8 cellular contexts compared by ENCODE assay signal in the genomic region with DNA sequence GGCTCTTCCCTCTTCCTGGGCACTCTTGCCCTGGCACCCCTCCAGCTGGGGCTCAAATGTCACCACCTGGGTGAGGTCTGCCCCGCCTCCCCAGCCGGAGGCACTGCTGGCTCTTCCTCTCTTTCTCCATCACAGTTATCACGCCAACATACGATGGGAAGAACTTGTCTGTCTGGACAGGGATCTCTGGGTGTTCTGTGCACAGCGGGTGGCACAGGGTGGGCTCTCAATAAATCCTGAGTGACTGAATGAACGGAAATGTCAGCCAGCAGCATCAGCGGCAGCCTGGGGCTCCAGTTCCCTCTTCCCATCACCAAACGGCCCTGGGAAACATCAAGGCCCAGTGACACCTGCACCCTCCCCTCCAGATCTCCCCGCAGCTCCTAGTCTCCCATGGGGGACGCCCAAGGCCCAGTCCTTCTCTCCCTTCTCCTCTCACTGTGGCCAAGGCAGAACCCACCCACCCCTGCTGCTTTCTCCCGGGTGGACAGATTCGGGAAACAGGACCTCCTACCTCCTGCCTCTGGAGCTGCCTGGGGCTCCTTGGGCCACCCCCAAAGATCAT. TPM values are rescaled to one million over a fixed set of nuclear protein-coding genes. Genes with fewer than 3 reads are reported as not detected.
A peak's percentile ranks its signal among the peaks of the same experiment; 100 is the strongest.
DNase-seq lines count a peak whose midpoint lies in the region; ATAC-seq and TF ChIP-seq lines count a peak whose summit lies in the region.

No MANE protein-coding gene starts in this region.

- TF ChIP-seq POLR2A in spleen (IDR thresholded peaks at IDR 0.05), result no peak

- H3K27ac ChIP-seq in SK-N-SH (ENCODE audit: low read depth in 2 of 2, low read length in 1 of 2), result peak overlapping the region; percentile 98 to 99
- peak overlapping the region; percentile 84 to 98 (median 98) for H3K27ac ChIP-seq in spleen

- H2AFZ ChIP-seq in SK-N-SH (ENCODE audit: low read depth), result peak overlapping the region; percentile 55

- no peaks in the 10 kb centered on the region for H3K9me2 ChIP-seq in SK-N-SH

- peaks cover 31% of the 10 kb centered on the region for H3F3A ChIP-seq in SK-N-SH (replicated peaks; ENCODE audit: insufficient read depth)

- H3K27me3 ChIP-seq in SK-N-SH (ENCODE audit: insufficient read depth) (no peaks in the 10 kb centered on the region), spleen (replicated peaks in 1 of 7) (no peaks in the 10 kb centered on the region)

- no peak for TF ChIP-seq CTCF in SK-N-SH (IDR thresholded peaks at IDR 0.05)
- no peak for TF ChIP-seq CTCF in fibroblast of villous mesenchyme (IDR thresholded peaks at IDR 0.05; ENCODE audit: insufficient read depth, low read depth, low read length)
- TF ChIP-seq CTCF in spleen (IDR thresholded peaks at IDR 0.05 in 8 of 11, conservative IDR thresholded peaks at IDR 0.05 in 3 of 11), result no peak

- peaks cover 32 to 46% of the 10 kb centered on the region in 2 experiments; a peak in 3 of 4 replicates for H3K4me1 ChIP-seq in SK-N-SH (ENCODE audit: control insufficient read depth in 1 of 2, insufficient read depth in 2 of 2, low read depth in 1 of 2, low read length in 1 of 2)
- peaks cover 52 to 98% (median 81%) of the 10 kb centered on the region in 6 donors for H3K4me1 ChIP-seq in spleen

- TF ChIP-seq EP300 in SK-N-SH (IDR thresholded peaks at IDR 0.05; ENCODE audit: borderline replicate concordance in 1 of 2, low read depth in 1 of 2, low read length in 1 of 2), result no peak

- H3K4me3 ChIP-seq in SK-N-SH (ENCODE audit: low read depth in 2 of 2, low read length in 1 of 2), result peak overlapping the region; percentile 44 to 61
- H3K4me3 ChIP-seq in fibroblast of villous mesenchyme (ENCODE audit: low read depth, low read length), result peak overlapping the region; percentile 48
- H3K4me3 ChIP-seq in spleen, result peak overlapping the region in 7 of 8 donors; percentile 43 to 69 (median 48)

- H3K4me2 ChIP-seq in SK-N-SH, result peak overlapping the region; percentile 90

- 10% methylated on average over 11 of the region's 12 CpGs for WGBS in SK-N-SH (ENCODE audit: low lambda C conversion rate)
- 17 to 25% (median 19%) methylated on average over 11 to 12 of the region's 12 CpGs for WGBS in spleen, 5 donors

- intact Hi-C loops in spleen (cut with DNase I; ENCODE audit: low total_unique reads), result no loop called here

- no peaks in the 10 kb centered on the region for H3K36me3 ChIP-seq in SK-N-SH (replicated peaks in 1 of 2; ENCODE audit: control insufficient read depth in 1 of 2, insufficient read depth in 2 of 2, low read length in 1 of 2)
- peaks cover 0 to 17% (median 0%) of the 10 kb centered on the region in 6 donors for H3K36me3 ChIP-seq in spleen

- ATAC-seq in GM18517 (IDR thresholded peaks at IDR 0.05; ENCODE audit: unreplicated experiment), result no peak

- TF ChIP-seq RAD21 in SK-N-SH (IDR thresholded peaks at IDR 0.05; ENCODE audit: low read length), result no peak

- CTCF ChIA-PET in SK-N-SH (lab: Yijun Ruan, JAX), result interaction anchor here (1.0 to 2.4 kb wide), 10 partner anchors 10 to 127 kb away, joined by 3 to 11 read pairs (median 4); no protein-coding TSS in a partner anchor

- H3K9me3 ChIP-seq in SK-N-SH (no peaks in the 10 kb centered on the region), spleen (no peaks in the 10 kb centered on the region)

- H3K79me2 ChIP-seq in SK-N-SH (ENCODE audit: insufficient read depth), result peaks cover 33% of the 10 kb centered on the region

- peak overlapping the region; percentile 86 for H3K9ac ChIP-seq in SK-N-SH

- POLR2A ChIA-PET in SK-N-SH (lab: Yijun Ruan, JAX), result interaction anchor here (0.5 to 3.9 kb wide), 7 partner anchors 32 to 128 kb away, joined by 3 to 24 read pairs (median 3); partner anchors contain the start of genes MALAT1 and NEAT1

- no peaks in the 10 kb centered on the region for H4K20me1 ChIP-seq in SK-N-SH (ENCODE audit: insufficient read depth)

- peak; percentile 94 for DNase-seq in NCI-H1105 (lab: John Stamatoyannopoulos, UW)
- DNase-seq in NCI-H1105 treated with DMSO at 0.1 percent for 48 hours (lab: John Stamatoyannopoulos, UW), result no peak
- peak; percentile 58 for DNase-seq in SK-N-SH
- no peak for DNase-seq in fibroblast of villous mesenchyme (ENCODE audit: low read depth)
- peak; percentile 77 for DNase-seq in spleen
- no peak for DNase-seq in 8988T
- DNase-seq in pons (ENCODE audit: low spot score), result no peak

TF ChIP-seq in SK-N-SH, 30 proteins besides CTCF, POLR2A, EP300 and RAD21 (continues in another document):
- TF ChIP-seq GATA2 (CRISPR knock-in tag; IDR thresholded peaks at IDR 0.05), result no peak
- no peak for TF ChIP-seq REST (IDR thresholded peaks at IDR 0.05; ENCODE audit: low read depth, low read length)
- TF ChIP-seq FOXJ3 (CRISPR knock-in tag; IDR thresholded peaks at IDR 0.05), result no peak; the same call in 1 of the 2 replicates
- no peak for TF ChIP-seq SIN3A (IDR thresholded peaks at IDR 0.05; ENCODE audit: borderline replicate concordance, low read depth, low read length)
- TF ChIP-seq SMC3 (IDR thresholded peaks at IDR 0.05; ENCODE audit: low read depth, low read length), result no peak
- TF ChIP-seq POLR2AphosphoS5 (IDR thresholded peaks at IDR 0.05; ENCODE audit: low read depth, low read length), result no peak; the same call in none of the 2 replicates
- no peak; the same call in 1 of the 2 replicates for TF ChIP-seq TAF1 (IDR thresholded peaks at IDR 0.05; ENCODE audit: borderline replicate concordance, low read depth, low read length)
- no peak for TF ChIP-seq MXI1 (IDR thresholded peaks at IDR 0.05; ENCODE audit: low read depth, low read length)
- TF ChIP-seq RCOR1 (IDR thresholded peaks at IDR 0.05; ENCODE audit: low read length), result no peak
- TF ChIP-seq RXRA (IDR thresholded peaks at IDR 0.05; ENCODE audit: borderline replicate concordance, low read depth), result no peak
- TF ChIP-seq NRF1 (IDR thresholded peaks at IDR 0.05; ENCODE audit: low read depth, low read length), result no peak
- no peak for TF ChIP-seq MEF2A (IDR thresholded peaks at IDR 0.05; ENCODE audit: borderline replicate concordance, low read depth)
- no peak for TF ChIP-seq GABPA (IDR thresholded peaks at IDR 0.05; ENCODE audit: low read depth)

RNA-seq across cellular contexts. Expression of gene SLC25A45, which starts 0.4 kb away (rescaled TPM):
- polyA plus RNA-seq in SK-N-SH (2012; rRNA removed) (3.1 and 3.6 TPM in 2 replicates), spleen (10 to 100 TPM; 14.1 to 26.2 (median 24.1) TPM)
- 1.2 and 1.8 TPM in 2 replicates for polyA plus RNA-seq in SK-N-SH (2012; cell fraction: cytosol; rRNA removed)
- 13.7 and 17.4 TPM in 2 replicates for polyA plus RNA-seq in SK-N-SH (2012; cell fraction: nucleus; rRNA removed)
- total RNA-seq in fibroblast of villous mesenchyme (1.7 and 2.9 TPM in 2 replicates), spleen (10 to 100 TPM; 11.6 to 33.4 (median 25.7) TPM)

RNA-seq across cellular contexts. Expression of gene FRMD8, which starts 3.6 kb away (rescaled TPM):
- polyA plus RNA-seq in SK-N-SH (2012; rRNA removed), result 17.4 and 19.0 TPM in 2 replicates
- 8.0 and 14.0 TPM in 2 replicates for polyA plus RNA-seq in SK-N-SH (2012; cell fraction: cytosol; rRNA removed)
- polyA plus RNA-seq in SK-N-SH (2012; cell fraction: nucleus; rRNA removed), result 32.3 and 58.1 TPM in 2 replicates
- 44.5 and 60.6 TPM in 2 replicates for total RNA-seq in fibroblast of villous mesenchyme
- total RNA-seq in spleen, result 100 to 1,000 TPM in 3 of 7 donors, 10 to 100 TPM in 4; 65.4 to 128 (median 99.5) TPM
- polyA plus RNA-seq in spleen, result 10 to 100 TPM; 19.3 to 32.0 (median 23.4) TPM

RNA-seq across cellular contexts. Expression of gene TIGD3, which starts 28.3 kb away (rescaled TPM):
- polyA plus RNA-seq in SK-N-SH (2012; rRNA removed), result 0.34 and 0.41 TPM in 2 replicates
- polyA plus RNA-seq in SK-N-SH (2012; cell fraction: cytosol; rRNA removed), result 0.19 and 0.41 TPM in 2 replicates
- polyA plus RNA-seq in SK-N-SH (2012; cell fraction: nucleus; rRNA removed), result 0.75 and 0.92 TPM in 2 replicates
- under 0.01 TPM in 1 of 2 replicates, not detected in the other for total RNA-seq in fibroblast of villous mesenchyme
- total RNA-seq in spleen, result 1 to 10 TPM in 2 of 7 donors, under 1 TPM in 5; 0.56 to 2.7 (median 0.79) TPM
- 1 to 10 TPM; 1.1 to 2.1 (median 1.4) TPM for polyA plus RNA-seq in spleen

RNA-seq across cellular contexts. Expression of gene NEAT1, which starts 39.7 kb away (rescaled TPM):
- polyA plus RNA-seq in SK-N-SH (2012; rRNA removed) (435 and 479 TPM in 2 replicates), spleen (1,000 to 10,000 TPM in 2 of 3 donors, 100 to 1,000 TPM in 1; 526 to 1,090 (median 1,018) TPM)
- polyA plus RNA-seq in SK-N-SH (2012; cell fraction: cytosol; rRNA removed), result 93.7 and 99.2 TPM in 2 replicates
- polyA plus RNA-seq in SK-N-SH (2012; cell fraction: nucleus; rRNA removed), result 3,897 and 4,476 TPM in 2 replicates
- total RNA-seq in fibroblast of villous mesenchyme (413 and 487 TPM in 2 replicates), spleen (1,000 to 10,000 TPM in 2 of 7 donors, 100 to 1,000 TPM in 5; 266 to 1,804 (median 799) TPM)

RNA-seq across cellular contexts. Expression of gene DPF2, which starts 49.2 kb away (rescaled TPM):
- polyA plus RNA-seq in SK-N-SH (2012; rRNA removed) (29.6 and 44.9 TPM in 2 replicates), spleen (10 to 100 TPM; 20.5 to 27.2 (median 24.3) TPM)
- polyA plus RNA-seq in SK-N-SH (2012; cell fraction: cytosol; rRNA removed), result 32.6 and 36.7 TPM in 2 replicates
- polyA plus RNA-seq in SK-N-SH (2012; cell fraction: nucleus; rRNA removed), result 71.8 and 81.4 TPM in 2 replicates
- total RNA-seq in fibroblast of villous mesenchyme (47.0 and 60.9 TPM in 2 replicates), spleen (10 to 100 TPM; 35.7 to 67.0 (median 51.5) TPM)

Comparison
In these comparisons a context has a peak if more than half of its experiments do, and no peak if none do; other contexts are left out.
1. DNase-seq: peak in NCI-H1105 (single experiment), SK-N-SH (single experiment) and spleen (single experiment); none in NCI-H1105 treated with DMSO at 0.1 percent for 48 hours (single experiment), fibroblast of villous mesenchyme (single experiment), 8988T (single experiment) and pons (single experiment).
2. Peak in every context shown above with its lines, with median percentiles within 50 percentile points of each other: H3K4me3 ChIP-seq.